ENCODE assay signal across 8 cellular contexts in the genomic region with DNA sequence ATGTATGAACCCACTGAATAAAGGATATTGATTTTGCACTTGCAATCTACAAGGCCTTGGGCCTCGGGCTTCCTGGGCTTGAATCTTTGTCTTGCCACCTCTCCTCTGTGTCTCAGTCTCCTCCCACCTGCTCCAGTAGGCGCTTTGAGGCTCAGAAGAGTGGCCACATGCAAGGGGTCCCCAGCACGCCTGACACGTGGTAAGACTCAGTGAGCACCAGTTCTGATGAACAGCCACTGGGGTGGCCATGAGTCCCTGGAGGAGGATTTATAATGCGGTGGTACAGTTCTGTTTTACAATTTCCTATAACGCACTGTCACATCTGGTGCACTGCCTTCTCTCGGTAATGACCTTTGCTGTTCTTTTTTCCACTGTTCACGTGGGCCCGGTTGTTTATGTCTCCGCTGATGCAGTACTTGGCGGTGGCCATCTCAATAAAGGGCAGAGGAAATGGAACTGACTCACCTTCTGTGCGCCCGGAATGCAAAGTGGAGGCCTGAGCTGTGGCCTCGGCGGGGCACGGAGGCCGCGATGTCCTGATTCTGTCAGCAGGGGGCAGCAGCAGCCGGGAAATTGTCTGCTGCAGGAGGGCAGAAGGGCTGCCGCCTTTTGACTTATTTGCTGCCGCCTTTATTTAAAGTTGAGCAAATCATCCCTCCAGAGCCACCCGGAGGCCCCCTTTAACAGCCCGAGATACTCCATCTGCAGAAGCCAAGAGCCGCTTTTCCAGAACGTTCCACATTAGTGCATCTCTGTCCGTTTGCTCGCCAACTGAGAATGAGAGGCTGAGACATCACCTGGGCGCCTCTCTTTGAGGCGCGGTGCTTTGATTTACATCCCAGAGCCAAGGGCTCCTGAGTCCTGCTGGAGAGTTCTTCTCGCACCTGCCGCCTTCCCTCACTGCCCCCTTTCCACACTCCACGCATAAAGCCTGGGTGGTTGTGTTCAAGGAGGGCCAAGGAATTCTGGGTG. TPM values are rescaled to one million over a fixed set of nuclear protein-coding genes. Genes with fewer than 3 reads are reported as not detected.
DNase-seq lines count a peak whose midpoint lies in the region; ATAC-seq and TF ChIP-seq lines count a peak whose summit lies in the region.

No MANE protein-coding gene starts in this region.

- H4K20me1 ChIP-seq in OCI-LY3 (ENCODE audit: insufficient read depth, low read length): no peaks in the 10 kb centered on the region

- H3K27ac ChIP-seq in OCI-LY3 (ENCODE audit: low read length) (no peak overlapping the region), muscle layer of duodenum (ENCODE audit: low read length) (peak overlapping the region; percentile 19)

- H3K36me3 ChIP-seq in OCI-LY3 (replicated peaks; ENCODE audit: low read depth, low read length): no peaks in the 10 kb centered on the region
- H3K36me3 ChIP-seq in muscle layer of duodenum (ENCODE audit: control insufficient read depth in 1 of 2, insufficient read depth in 2 of 2, low read length in 2 of 2): no peaks in the 10 kb centered on the region

- H3K4me3 ChIP-seq in OCI-LY3 (ENCODE audit: low read length) (peak overlapping the region; percentile 65), epithelial cell of proximal tubule (ENCODE audit: low read depth, low read length) (no peak overlapping the region), muscle layer of duodenum (ENCODE audit: low read depth in 1 of 2, low read length in 2 of 2) (no peak overlapping the region)

- peak overlapping the region; percentile 40 for H3K9ac ChIP-seq in OCI-LY3 (ENCODE audit: low read length)

- H3K4me1 ChIP-seq in OCI-LY3 (ENCODE audit: low read length): peaks cover 11% of the 10 kb centered on the region
- H3K4me1 ChIP-seq in muscle layer of duodenum (ENCODE audit: control insufficient read depth in 1 of 2, insufficient read depth in 2 of 2, low read length in 2 of 2): peaks cover 7 to 12% of the 10 kb centered on the region in 2 donors

- peak overlapping the region; percentile 96 for H2AFZ ChIP-seq in OCI-LY3 (ENCODE audit: low read depth, low read length)

- TF ChIP-seq CTCF in OCI-LY3 (IDR thresholded peaks at IDR 0.05; ENCODE audit: low read depth, low read length) (peak; percentile 97), epithelial cell of proximal tubule (conservative IDR thresholded peaks at IDR 0.05; ENCODE audit: low read depth, low read length) (peak; percentile 87)

- peak overlapping the region; percentile 91 for H3K4me2 ChIP-seq in OCI-LY3 (ENCODE audit: low read length)

- H3K9me3 ChIP-seq in OCI-LY3 (ENCODE audit: insufficient read depth, low read length): no peaks in the 10 kb centered on the region
- H3K9me3 ChIP-seq in muscle layer of duodenum (ENCODE audit: control insufficient read depth in 1 of 2, low read length in 2 of 2): no peaks in the 10 kb centered on the region

- DNase-seq in NCI-H2081 (lab: John Stamatoyannopoulos, UW): peak; percentile 40 to 50
- DNase-seq in NCI-H2081 treated with DMSO at 0.1 percent for 48 hours (lab: John Stamatoyannopoulos, UW): no peak
- DNase-seq in activated T-cell treated with anti-CD3 and anti-CD28 coated beads for 1 hour (ENCODE audit: low read depth): peak; percentile 85
- DNase-seq in epithelial cell of proximal tubule (ENCODE audit: low read depth): peak; percentile 46
- peak; percentile 82 for DNase-seq in stimulated activated CD8-positive, alpha-beta memory T cell treated with anti-CD3 and anti-CD28 coated beads, Interleukin-4, amount 100 ng/mL, for 24 hours (ENCODE audit: low read depth)

- peak; percentile 81 for ATAC-seq in HG03280 (IDR thresholded peaks at IDR 0.05; ENCODE audit: unreplicated experiment)

- H3K27me3 ChIP-seq in OCI-LY3 (ENCODE audit: low read depth, low read length): peaks cover 16% of the 10 kb centered on the region; the same call in 1 of the 2 replicates
- no peaks in the 10 kb centered on the region for H3K27me3 ChIP-seq in muscle layer of duodenum (ENCODE audit: low read depth, low read length)

- no peaks in the 10 kb centered on the region for H3K79me2 ChIP-seq in OCI-LY3 (ENCODE audit: low read length)

RNA-seq across cellular contexts. Expression of a gene that starts 6.0 kb away (rescaled TPM):
- total RNA-seq in epithelial cell of proximal tubule: 12.0 and 16.1 TPM in 2 replicates

RNA-seq across cellular contexts. Expression of a gene that starts 34.9 kb away (rescaled TPM):
- total RNA-seq in epithelial cell of proximal tubule: not detected in 2 replicates
